12 cellular contexts compared by ENCODE assay signal in genomic region chr22:36872866-36873498, GRCh38. TPM values are rescaled to one million over a fixed set of nuclear protein-coding genes. Genes with fewer than 3 reads are reported as not detected.
DNase-seq lines count a peak whose midpoint lies in the region; ATAC-seq and TF ChIP-seq lines count a peak whose summit lies in the region.
"Had no signal": no experiment of that assay in that cellular context is flagged by ENCODE, and none has a peak within 500 bp of the region (broad histone marks: within the 10 kb centered on the region; RNA-seq: fewer than 3 reads in every experiment).

No MANE protein-coding gene starts in this region.

- no peaks in the 10 kb centered on the region for H3K27me3 Mint-ChIP-seq in activated T-cell treated with anti-CD3 and anti-CD28 coated beads, Interleukin-2, amount 50 U/mL, for 24 hours
- peaks cover 25% of the 10 kb centered on the region for H3K27me3 Mint-ChIP-seq in stimulated activated naive CD8-positive, alpha-beta T cell treated with anti-CD3 and anti-CD28 coated beads, Interleukin-15, amount 100 ng/mL, for 72 hours

- H3K36me3 Mint-ChIP-seq in activated T-cell treated with anti-CD3 and anti-CD28 coated beads, Interleukin-2, amount 50 U/mL, for 24 hours (ENCODE audit: low read depth), result no peaks in the 10 kb centered on the region

- peak overlapping the region; percentile 90 for H3K27ac Mint-ChIP-seq in activated T-cell treated with anti-CD3 and anti-CD28 coated beads, Interleukin-2, amount 50 U/mL, for 24 hours
- peak overlapping the region; percentile 16 to 40 for H3K27ac Mint-ChIP-seq in stimulated activated naive CD8-positive, alpha-beta T cell treated with anti-CD3 and anti-CD28 coated beads, Interleukin-15, amount 100 ng/mL, for 72 hours

- no peak for ATAC-seq in RWPE2 (ENCODE audit: low read depth)
- no peak for ATAC-seq in stimulated activated naive CD8-positive, alpha-beta T cell treated with anti-CD3 and anti-CD28 coated beads, Interleukin-15, amount 100 ng/mL, for 72 hours

- no peaks in the 10 kb centered on the region for H3K9me3 Mint-ChIP-seq in activated T-cell treated with anti-CD3 and anti-CD28 coated beads, Interleukin-2, amount 50 U/mL, for 24 hours
- peaks cover 0 to 5% of the 10 kb centered on the region in 2 donors for H3K9me3 Mint-ChIP-seq in stimulated activated naive CD8-positive, alpha-beta T cell treated with anti-CD3 and anti-CD28 coated beads, Interleukin-15, amount 100 ng/mL, for 72 hours

- no peak for DNase-seq in activated T-cell treated with anti-CD3 and anti-CD28 coated beads, Interleukin-2, amount 50 U/mL, for 24 hours
- DNase-seq in activated T-cell treated with anti-CD3 and anti-CD28 coated beads, Interleukin-2, amount 50 U/mL, for 1 hour, result no peak
- DNase-seq in RWPE2 (ENCODE audit: low spot score) (no peak), D341Med (ENCODE audit: low spot score) (no peak), inferior parietal cortex (ENCODE audit: extremely low spot score) (no peak), hippocampal formation (lab: John Stamatoyannopoulos, UW) (no peak)
- DNase-seq in stimulated activated naive CD8-positive, alpha-beta T cell treated with anti-CD3 and anti-CD28 coated beads, Interleukin-15, amount 100 ng/mL, for 72 hours, result no peak
- DNase-seq: activated gamma-delta T cell treated with Interleukin-2 at 50 U/mL for 16 hours; cortex of kidney; NCI-H1048; stimulated activated CD4-positive, alpha-beta T cell treated with anti-CD3 and anti-CD28 coated beads, Interleukin-4, amount 100 ng/mL, for 4 hours had no signal

- H3K36me3 ChIP-seq in RWPE2 (ENCODE audit: low read depth) (no peaks in the 10 kb centered on the region), esophagus (ENCODE audit: control insufficient read depth in 2 of 2, insufficient read depth in 2 of 2, low read length in 1 of 2) (no peaks in the 10 kb centered on the region)

- H3K4me3 ChIP-seq in RWPE2 (ENCODE audit: severe bottlenecking), result no peak overlapping the region
- no peak overlapping the region for H3K4me3 ChIP-seq in esophagus (ENCODE audit: low read depth in 1 of 2, low read length in 2 of 2)

- no peaks in the 10 kb centered on the region for H3K27me3 ChIP-seq in RWPE2 (ENCODE audit: insufficient read depth, poor library complexity, severe bottlenecking)
- no peaks in the 10 kb centered on the region for H3K27me3 ChIP-seq in esophagus (ENCODE audit: control insufficient read depth in 1 of 2, insufficient read depth in 2 of 2, low read length in 2 of 2)

- WGBS in esophagus, 2 donors, result 95 to 98% methylated on average over 2 of the region's 2 CpGs

- H3K4me3 Mint-ChIP-seq in activated T-cell treated with anti-CD3 and anti-CD28 coated beads, Interleukin-2, amount 50 U/mL, for 24 hours, result no peak overlapping the region
- H3K4me3 Mint-ChIP-seq in stimulated activated naive CD8-positive, alpha-beta T cell treated with anti-CD3 and anti-CD28 coated beads, Interleukin-15, amount 100 ng/mL, for 72 hours, result peak overlapping the region in 1 of 2 donors; percentile 2

- H3K4me1 ChIP-seq in RWPE2 (ENCODE audit: insufficient read depth, poor library complexity, severe bottlenecking) (peaks cover 33% of the 10 kb centered on the region), esophagus (ENCODE audit: control insufficient read depth in 2 of 2, insufficient read depth in 2 of 2, low read length in 1 of 2) (peaks cover 8 to 28% of the 10 kb centered on the region in 2 donors)

- H3K27ac ChIP-seq in RWPE2 (ENCODE audit: poor library complexity, severe bottlenecking) (peak overlapping the region; percentile 86), esophagus (ENCODE audit: low read depth in 2 of 2, low read length in 1 of 2) (peak overlapping the region; percentile 75 to 79)

- no peak for TF ChIP-seq CTCF in RWPE2 (IDR thresholded peaks at IDR 0.05; ENCODE audit: poor library complexity, severe bottlenecking)

- H3K4me1 Mint-ChIP-seq in activated T-cell treated with anti-CD3 and anti-CD28 coated beads, Interleukin-2, amount 50 U/mL, for 24 hours (ENCODE audit: low read depth), result peaks cover 19% of the 10 kb centered on the region
- peaks cover 25% of the 10 kb centered on the region for H3K4me1 Mint-ChIP-seq in stimulated activated naive CD8-positive, alpha-beta T cell treated with anti-CD3 and anti-CD28 coated beads, Interleukin-15, amount 100 ng/mL, for 72 hours

- H3K9me3 ChIP-seq in RWPE2 (ENCODE audit: severe bottlenecking) (no peaks in the 10 kb centered on the region), esophagus (ENCODE audit: control insufficient read depth in 2 of 2, insufficient read depth in 1 of 2, low read depth in 1 of 2, low read length in 1 of 2) (no peaks in the 10 kb centered on the region)

RNA-seq across cellular contexts. Expression of gene NCF4, which starts 12.2 kb away (rescaled TPM):
- 1 to 10 TPM; 4.2 to 7.0 TPM for polyA plus RNA-seq in esophagus

RNA-seq across cellular contexts. Expression of gene CSF2RB, which starts 40.4 kb away (rescaled TPM):
- 1 to 10 TPM in 1 of 2 donors, under 1 TPM in 1; 0.75 to 1.5 TPM for polyA plus RNA-seq in esophagus

RNA-seq across cellular contexts. Expression of gene PVALB, which starts 56.1 kb away (rescaled TPM):
- not detected for polyA plus RNA-seq in esophagus
